In genomic region chr7:33062023-33062781, GRCh38 we compare ENCODE assay signal across 8 cellular contexts. TPM values are rescaled to one million over a fixed set of nuclear protein-coding genes. Genes with fewer than 3 reads are reported as not detected.
DNase-seq lines count a peak whose midpoint lies in the region; ATAC-seq and TF ChIP-seq lines count a peak whose summit lies in the region.

NT5C3A (minus strand) TSS chr7:33062776; CDS start chr7:33062705, 71 bp downstream.

- ATAC-seq in GM18861 (IDR thresholded peaks at IDR 0.05; ENCODE audit: unreplicated experiment) (peak; percentile 34), HG03060 (IDR thresholded peaks at IDR 0.05; ENCODE audit: low read depth, unreplicated experiment) (peak; percentile 27), Right ventricle myocardium inferior (peak; percentile 51)

- peak within 1 kb of the TSS; percentile 91 for H3K4me3 Mint-ChIP-seq in osteocyte (ENCODE audit: unreplicated experiment)

- no peaks in the 10 kb centered on the region for H3K27me3 Mint-ChIP-seq in osteocyte (ENCODE audit: unreplicated experiment)

- H3K4me1 Mint-ChIP-seq in osteocyte (ENCODE audit: unreplicated experiment) = peaks cover 38% of the 10 kb centered on the region

- H3K9me3 Mint-ChIP-seq in osteocyte (ENCODE audit: unreplicated experiment) = peaks cover 14% of the 10 kb centered on the region

- intact Hi-C loops in Right ventricle myocardium inferior (cut with DNase I) = loop anchor here (5.0 kb wide), 3 partner anchors 45 to 120 kb away; partner anchors contain the start of genes FKBP9 and RP9

- H3K36me3 Mint-ChIP-seq in osteocyte (ENCODE audit: unreplicated experiment) = peaks cover 20% of the 10 kb centered on the region

- peak within 1 kb of the TSS; percentile 86 for H3K4me3 ChIP-seq in AG10803 (ENCODE audit: low read length)

- DNase-seq in AG10803 (ENCODE audit: low read depth) = no peak
- DNase-seq in NCI-H82 treated with DMSO at 0.1 percent for 48 hours (lab: John Stamatoyannopoulos, UW; ENCODE audit: unreplicated experiment) = peak; percentile 31
- peak; percentile 31 for DNase-seq in activated naive CD4-positive, alpha-beta T cell treated with anti-CD3 and anti-CD28 coated beads, Interleukin-2, amount 50 U/mL, for 16 hours
- DNase-seq in Right ventricle myocardium inferior (ENCODE audit: missing footprints) = no peak
- peak; percentile 86 for DNase-seq in osteocyte (ENCODE audit: extremely low spot score, unreplicated experiment)
- no peak for DNase-seq in NCI-H2196 (lab: John Stamatoyannopoulos, UW; ENCODE audit: unreplicated experiment)

- TF ChIP-seq CTCF in AG10803 (conservative IDR thresholded peaks at IDR 0.05; ENCODE audit: low read length) (no peak), osteocyte (IDR thresholded peaks at IDR 0.05) (no peak)

- peak within 1 kb of the TSS; percentile 93 for H3K27ac Mint-ChIP-seq in osteocyte (ENCODE audit: unreplicated experiment)

RNA-seq across cellular contexts. Expression of gene NT5C3A, which starts in this region (rescaled TPM):
- total RNA-seq in Right ventricle myocardium inferior (25.5 TPM), osteocyte (18.7 and 20.4 TPM in 2 replicates)

Comparison
In these comparisons a context has a peak if more than half of its experiments do, and no peak if none do; other contexts are left out.
1. DNase-seq: peak in NCI-H82 treated with DMSO at 0.1 percent for 48 hours (single experiment), activated naive CD4-positive, alpha-beta T cell treated with anti-CD3 and anti-CD28 coated beads, Interleukin-2, amount 50 U/mL, for 16 hours (single experiment) and osteocyte (single experiment); none in AG10803 (single experiment), Right ventricle myocardium inferior (single experiment) and NCI-H2196 (single experiment).
2. Peak in every context shown above with its lines, with median percentiles within 50 percentile points of each other: ATAC-seq.